8 cellular contexts compared by ENCODE assay signal in genomic region chr10:119080521-119081259, GRCh38. TPM values are rescaled to one million over a fixed set of nuclear protein-coding genes. Genes with fewer than 3 reads are reported as not detected.
DNase-seq lines count a peak whose midpoint lies in the region; ATAC-seq and TF ChIP-seq lines count a peak whose summit lies in the region.

Gene EIF3A (minus strand): TSS chr10:119080817. CDS start chr10:119080676, 141 bp downstream.

- H3K4me1 Mint-ChIP-seq in T-cell = peaks cover 47 to 49% (median 48%) of the 10 kb centered on the region in 3 donors
- H3K4me1 Mint-ChIP-seq in type B pancreatic cell (ENCODE audit: unreplicated experiment) = peaks cover 25% of the 10 kb centered on the region

- no peaks in the 10 kb centered on the region for H3K27me3 ChIP-seq in adrenal gland
- H3K27me3 ChIP-seq in heart right ventricle = no peaks in the 10 kb centered on the region

- H3K9me3 ChIP-seq in adrenal gland (replicated peaks in 1 of 3) (no peaks in the 10 kb centered on the region), heart right ventricle (no peaks in the 10 kb centered on the region)

- 0 to 1% (median 0%) methylated on average over 14 to 73 of the region's 74 CpGs for WGBS in adrenal gland, 4 donors
- 0% methylated on average over 72 to 74 of the region's 74 CpGs for WGBS in heart right ventricle, 2 donors

- peak; percentile 83 for ATAC-seq in HG02610 (IDR thresholded peaks at IDR 0.05; ENCODE audit: unreplicated experiment)
- ATAC-seq in T-cell (replicated peaks in 1 of 4) = peak; percentile 83 to 86 (median 86)
- ATAC-seq in heart right ventricle = peak; percentile 97 to 98 (median 98)

- H3K27ac ChIP-seq in adrenal gland (peak within 1 kb of the TSS; percentile 95 to 100 (median 98)), heart right ventricle (peak within 1 kb of the TSS; percentile 91 to 99 (median 98))

- H3K4me3 Mint-ChIP-seq in T-cell (peak within 1 kb of the TSS; percentile 95 to 97 (median 96)), type B pancreatic cell (peak within 1 kb of the TSS; percentile 96)

- POLR2A ChIA-PET in T-cell (lab: Charles Lee) = no interaction called here

- intact Hi-C loops in adrenal gland (cut with DNase I) = no loop called here
- intact Hi-C loops in heart right ventricle (cut with DNase I) = loop anchor here in 3 of 10 donors (1.0 to 5.0 kb wide), 4 partner anchors 22 to 97 kb away; partner anchors contain the start of genes DENND10 (in 1 of the 3), PRDX3 (in 1 of the 3) and SFXN4 (in 1 of the 3)
- intact Hi-C loops in posterior cingulate gyrus (cut with DNase I) = loop anchor here (2.0 kb wide), 1 partner anchor 24 kb away; the partner anchor contains the start of gene DENND10

- peaks cover 22 to 41% of the 10 kb centered on the region in 2 donors for H3K4me1 ChIP-seq in adrenal gland (replicated peaks in 1 of 2)
- peaks cover 5 to 52% (median 37%) of the 10 kb centered on the region in 9 donors for H3K4me1 ChIP-seq in heart right ventricle

- H3K9me3 Mint-ChIP-seq in T-cell = no peaks in the 10 kb centered on the region
- no peaks in the 10 kb centered on the region for H3K9me3 Mint-ChIP-seq in type B pancreatic cell

- peak; percentile 96 for DNase-seq in GM12865 (ENCODE audit: low read depth)
- DNase-seq in NCI-H1092 treated with DMSO at 0.1 percent for 48 hours (lab: John Stamatoyannopoulos, UW) = peak; percentile 81
- peak; percentile 74 to 94 (median 87) for DNase-seq in T-cell
- peak; percentile 91 to 95 (median 93) for DNase-seq in adrenal gland
- DNase-seq in heart right ventricle = peak; percentile 92 to 95
- peak; percentile 88 to 99 (median 91) for DNase-seq in posterior cingulate gyrus
- peak; percentile 96 for DNase-seq in type B pancreatic cell (ENCODE audit: extremely low spot score, unreplicated experiment)

- no peak for TF ChIP-seq CTCF in GM12865 (IDR thresholded peaks at IDR 0.05; ENCODE audit: insufficient read depth, low read depth, low read length, missing control alignments)
- no peak for TF ChIP-seq CTCF in adrenal gland (IDR thresholded peaks at IDR 0.05)
- no peak for TF ChIP-seq CTCF in heart right ventricle (IDR thresholded peaks at IDR 0.05)
- no peak for TF ChIP-seq CTCF in type B pancreatic cell (conservative IDR thresholded peaks at IDR 0.05)

- TF ChIP-seq POLR2A in adrenal gland (IDR thresholded peaks at IDR 0.05) = peak; percentile 93 to 98

- H3K36me3 ChIP-seq in adrenal gland (replicated peaks in 1 of 2) (no peaks in the 10 kb centered on the region), heart right ventricle (no peaks in the 10 kb centered on the region)

- peak within 1 kb of the TSS; percentile 77 for H3K4me3 ChIP-seq in GM12865 (ENCODE audit: low read depth, low read length)
- peak within 1 kb of the TSS; percentile 75 to 94 (median 90) for H3K4me3 ChIP-seq in adrenal gland
- H3K4me3 ChIP-seq in heart right ventricle = peak within 1 kb of the TSS; percentile 66 to 99 (median 95)

- CTCF ChIA-PET in T-cell (lab: Charles Lee) = interaction anchor here (0.5 to 0.7 kb wide), 2 partner anchors 84 to 98 kb away, joined by 3 to 7 read pairs; no protein-coding TSS in a partner anchor

- H3K36me3 Mint-ChIP-seq in T-cell = peaks cover 10% of the 10 kb centered on the region
- H3K36me3 Mint-ChIP-seq in type B pancreatic cell = peaks cover 13% of the 10 kb centered on the region

- H3K27ac Mint-ChIP-seq in T-cell = peak within 1 kb of the TSS; percentile 91 to 96
- peak within 1 kb of the TSS; percentile 100 for H3K27ac Mint-ChIP-seq in type B pancreatic cell

- no peaks in the 10 kb centered on the region for H3K27me3 Mint-ChIP-seq in T-cell
- H3K27me3 Mint-ChIP-seq in type B pancreatic cell = peaks cover 5% of the 10 kb centered on the region

RNA-seq across cellular contexts. Expression of gene EIF3A, which starts in this region (rescaled TPM):
- total RNA-seq in T-cell (100 to 1,000 TPM; 102 to 124 (median 111) TPM), adrenal gland (100 to 1,000 TPM in 1 of 8 donors, 10 to 100 TPM in 7; 65.2 to 117 (median 93.3) TPM), heart right ventricle (100 to 1,000 TPM in 9 of 10 donors, 10 to 100 TPM in 1; 94.8 to 139 (median 126) TPM), type B pancreatic cell (ENCODE audit: low replicate concordance) (132 and 141 TPM in 2 replicates)
- polyA plus RNA-seq in adrenal gland (100 to 1,000 TPM in 1 of 3 donors, 10 to 100 TPM in 2; 26.0 to 197 (median 51.4) TPM), heart right ventricle (10 to 100 TPM; 46.9 to 47.3 TPM)

Comparison
In these comparisons a context has a peak if more than half of its experiments do, and no peak if none do; other contexts are left out.
1. Peak in every context shown above with its lines: DNase-seq, ATAC-seq, H3K4me3 ChIP-seq and H3K27ac ChIP-seq.